In genomic region chr7:307970-308369, GRCh38 we compare ENCODE assay signal across 34 cellular contexts. TPM values are rescaled to one million over a fixed set of nuclear protein-coding genes. Genes with fewer than 3 reads are reported as not detected.
"Had no signal": no experiment of that assay in that cellular context is flagged by ENCODE, and none has a peak within 500 bp of the region (broad histone marks: within the 10 kb centered on the region; RNA-seq: fewer than 3 reads in every experiment).

No MANE protein-coding gene starts in this region.

- DNase-seq: cortex of kidney; effector CD8-positive, alpha-beta T cell; effector memory CD8-positive, alpha-beta T cell; endodermal cell; erythroblast; esophagus squamous epithelium; foreskin fibroblast; foreskin melanocyte; gastrocnemius medialis; glutamatergic neuron; head of caudate nucleus; heart right ventricle; hippocampal formation; left ventricle myocardium superior; lower lobe of right lung; mesenchymal stem cell; mucosa of descending colon; naive B cell; naive thymus-derived CD8-positive, alpha-beta T cell had no signal

- H3K27ac ChIP-seq: epithelial cell of prostate, esophagus squamous epithelium, gastrocnemius medialis, heart right ventricle, left lung, lower lobe of right lung had no signal

- H3K9me3 ChIP-seq: gastrocnemius medialis, lower lobe of right lung, mucosa of descending colon had no signal

- FAIRE-seq: endometrium, islet of Langerhans, keratinocyte had no signal

- H3K36me3 ChIP-seq: esophagus squamous epithelium, gastrocnemius medialis, heart right ventricle, left lung, lower lobe of right lung had no signal

- ATAC-seq: effector memory CD8-positive, alpha-beta T cell; esophagus mucosa; gastrocnemius medialis; heart right ventricle; left cardiac atrium; left lung; left ventricle myocardium superior; lower lobe of right lung; mucosa of descending colon; naive thymus-derived CD8-positive, alpha-beta T cell had no signal

- H3K4me3 ChIP-seq: esophagus squamous epithelium, gastrocnemius medialis, heart right ventricle, left lung, lower lobe of right lung, mucosa of descending colon had no signal

- H3K4me1 ChIP-seq: gastrocnemius medialis, heart right ventricle, left lung, lower lobe of right lung had no signal

RNA-seq across cellular contexts. Expression of gene FOXL3, which starts 18.0 kb away (rescaled TPM):
- total RNA-seq: dermis microvascular lymphatic vessel endothelial cell; endodermal cell; esophagus mucosa; esophagus squamous epithelium; gastrocnemius medialis; glomerular endothelial cell; heart right ventricle; kidney epithelial cell; left cardiac atrium; left lung; left ventricle myocardium superior; lower leg skin; lower lobe of right lung; lung microvascular endothelial cell; mesenteric fat pad; mesothelial cell of epicardium; myocyte; naive thymus-derived CD8-positive, alpha-beta T cell had no signal
